In genomic region chr9:7095054-7095453, GRCh38 we compare ENCODE assay signal across 14 cellular contexts.
DNase-seq lines count a peak whose midpoint lies in the region; ATAC-seq lines count a peak whose summit lies in the region.
"Had no signal": no experiment of that assay in that cellular context is flagged by ENCODE, and none has a peak within 500 bp of the region (broad histone marks: within the 10 kb centered on the region; RNA-seq: fewer than 3 reads in every experiment).

No MANE protein-coding gene starts in this region.

- H3K4me1 Mint-ChIP-seq in memory B cell (peaks cover 16% of the 10 kb centered on the region), immature natural killer cell (peaks cover 2 to 25% of the 10 kb centered on the region in 2 donors)

- no peak for DNase-seq in memory B cell (ENCODE audit: low spot score in 2 of 2)
- DNase-seq in COLO829 (ENCODE audit: low spot score): no peak
- DNase-seq in mesendoderm: no peak
- DNase-seq in immature natural killer cell: no peak
- DNase-seq in NCI-H345 treated with DMSO at 0.1 percent for 48 hours (lab: John Stamatoyannopoulos, UW; ENCODE audit: unreplicated experiment): no peak
- DNase-seq: activated gamma-delta T cell treated with Interleukin-2 at 50 U/mL for 16 hours, C1 segment of cervical spinal cord, colonic mucosa, DMS53 had no signal

- H3K27ac ChIP-seq in mesendoderm (ENCODE audit: low read depth, low read length): no peak overlapping the region
- H3K27ac ChIP-seq: colonic mucosa had no signal

- H3K27me3 Mint-ChIP-seq in memory B cell: no peaks in the 10 kb centered on the region
- peaks cover 0 to 4% (median 0%) of the 10 kb centered on the region in 3 donors for H3K27me3 Mint-ChIP-seq in immature natural killer cell (ENCODE audit: low read depth in 3 of 3)

- H3K4me1 ChIP-seq in mesendoderm (ENCODE audit: control insufficient read depth, low read depth, low read length): no peaks in the 10 kb centered on the region
- H3K4me1 ChIP-seq: colonic mucosa had no signal

- H2BK5ac ChIP-seq in mesendoderm (ENCODE audit: low read length): no peak overlapping the region

- no peak overlapping the region for H2BK15ac ChIP-seq in mesendoderm (replicated peaks; ENCODE audit: low read depth)

- H2BK120ac ChIP-seq in mesendoderm (ENCODE audit: low read depth, low read length): no peak overlapping the region

- WGBS in mesendoderm (ENCODE audit: extremely low coverage, insufficient coverage, low lambda C conversion rate): no CpG with 5 or more reads among the region's 3 CpGs

- H3K9ac ChIP-seq in mesendoderm (ENCODE audit: low read length): no peak overlapping the region

- no peak overlapping the region for H2AK5ac ChIP-seq in mesendoderm (ENCODE audit: low read length)

- H3K9me3 Mint-ChIP-seq in memory B cell: peaks cover 3% of the 10 kb centered on the region
- no peaks in the 10 kb centered on the region for H3K9me3 Mint-ChIP-seq in immature natural killer cell

- H3K27me3 ChIP-seq in mesendoderm (ENCODE audit: insufficient read depth, low read length, poor library complexity): no peaks in the 10 kb centered on the region
- H3K27me3 ChIP-seq: colonic mucosa had no signal

- H3K18ac ChIP-seq in mesendoderm (ENCODE audit: low read length): no peak overlapping the region

- H3K79me2 ChIP-seq in mesendoderm (ENCODE audit: control insufficient read depth, insufficient read depth, low read length): no peaks in the 10 kb centered on the region

- no peak overlapping the region for H3K4ac ChIP-seq in mesendoderm (ENCODE audit: low read depth, low read length)

- no peaks in the 10 kb centered on the region for H3K79me1 ChIP-seq in mesendoderm (ENCODE audit: low read length)

- peak; percentile 57 for ATAC-seq in GM18867 (IDR thresholded peaks at IDR 0.05; ENCODE audit: unreplicated experiment)
- ATAC-seq in GM21576 (IDR thresholded peaks at IDR 0.05; ENCODE audit: unreplicated experiment): peak; percentile 85
- ATAC-seq in HG03378 (IDR thresholded peaks at IDR 0.05; ENCODE audit: unreplicated experiment): peak; percentile 50
- peak; percentile 83 for ATAC-seq in memory B cell (ENCODE audit: low read depth)

- H3K36me3 Mint-ChIP-seq in memory B cell: peaks cover 48% of the 10 kb centered on the region
- peaks cover 18 to 36% (median 25%) of the 10 kb centered on the region in 3 donors for H3K36me3 Mint-ChIP-seq in immature natural killer cell

- no peak overlapping the region for H4K8ac ChIP-seq in mesendoderm (ENCODE audit: low read depth, low read length)

- H3K4me2 ChIP-seq in mesendoderm (ENCODE audit: low read length): no peak overlapping the region

- peak overlapping the region; percentile 28 for H3K27ac Mint-ChIP-seq in memory B cell
- H3K27ac Mint-ChIP-seq in immature natural killer cell: no peak overlapping the region

- no peak overlapping the region for H4K5ac ChIP-seq in mesendoderm (ENCODE audit: low read length)

- H3K36me3 ChIP-seq in mesendoderm (ENCODE audit: control insufficient read depth, insufficient read depth, low read length): no peaks in the 10 kb centered on the region
- H3K36me3 ChIP-seq: colonic mucosa, HAP-1 had no signal

- H3K4me3 Mint-ChIP-seq in memory B cell (no peak overlapping the region), immature natural killer cell (no peak overlapping the region)

- H3K4me3 ChIP-seq in mesendoderm (ENCODE audit: low read length): no peak overlapping the region
- H3K4me3 ChIP-seq: colonic mucosa, HAP-1, lung had no signal

- no peak overlapping the region for H3K23ac ChIP-seq in mesendoderm (ENCODE audit: low read length)

- H3K56ac ChIP-seq in mesendoderm (ENCODE audit: low read length): no peak overlapping the region
